Comparison of ENCODE assay signal across 6 cellular contexts in the genomic region with DNA sequence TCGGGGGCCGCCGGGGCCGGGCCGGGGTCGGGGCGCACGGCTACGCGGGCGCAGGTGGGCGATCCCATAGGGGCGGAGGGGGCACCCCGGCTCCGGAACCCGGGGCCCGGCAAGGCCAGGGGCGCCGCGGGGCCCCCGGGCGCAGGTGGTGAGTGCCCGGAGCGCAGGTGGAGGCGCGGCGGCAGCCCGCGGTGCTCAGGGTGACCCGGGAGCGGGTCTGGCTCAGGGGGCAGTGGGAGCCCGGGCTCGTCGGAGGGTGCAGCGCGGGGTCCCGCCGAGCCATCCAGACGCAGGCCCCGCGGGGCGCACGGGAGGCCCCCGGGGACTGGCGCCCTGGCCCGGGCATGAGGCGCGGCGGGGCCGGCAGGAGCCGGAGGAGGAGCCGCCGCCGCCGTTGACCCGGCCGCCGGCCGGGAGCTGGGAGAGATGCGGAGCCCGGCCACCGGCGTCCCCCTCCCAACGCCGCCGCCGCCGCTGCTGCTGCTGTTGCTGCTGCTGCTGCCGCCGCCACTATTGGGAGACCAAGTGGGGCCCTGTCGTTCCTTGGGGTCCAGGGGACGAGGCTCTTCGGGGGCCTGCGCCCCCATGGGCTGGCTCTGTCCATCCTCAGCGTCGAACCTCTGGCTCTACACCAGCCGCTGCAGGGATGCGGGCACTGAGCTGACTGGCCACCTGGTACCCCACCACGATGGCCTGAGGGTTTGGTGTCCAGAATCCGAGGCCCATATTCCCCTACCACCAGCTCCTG. TPM values are rescaled to one million over a fixed set of nuclear protein-coding genes. Genes with fewer than 3 reads are reported as not detected.
DNase-seq lines count a peak whose midpoint lies in the region; ATAC-seq and TF ChIP-seq lines count a peak whose summit lies in the region.

No MANE protein-coding gene starts in this region.

- POLR2A ChIA-PET in Caco-2 (lab: Charles Lee): no interaction called here

- H3K4me1 ChIP-seq in Caco-2: peaks cover 13% of the 10 kb centered on the region
- peaks cover 25% of the 10 kb centered on the region for H3K4me1 ChIP-seq in muscle layer of colon (ENCODE audit: insufficient read depth, low read length)

- no peaks in the 10 kb centered on the region for H3K36me3 ChIP-seq in Caco-2 (ENCODE audit: control insufficient read depth, insufficient read depth, low read length)
- no peaks in the 10 kb centered on the region for H3K36me3 ChIP-seq in muscle layer of colon (ENCODE audit: insufficient read depth, low read length)

- H3K9me3 ChIP-seq in Caco-2: no peaks in the 10 kb centered on the region
- no peaks in the 10 kb centered on the region for H3K9me3 ChIP-seq in muscle layer of colon (ENCODE audit: low read length)

- H3K27me3 Mint-ChIP-seq in Caco-2 (ENCODE audit: insufficient read depth, unreplicated experiment): no peaks in the 10 kb centered on the region
- H3K27me3 Mint-ChIP-seq in activated naive CD8-positive, alpha-beta T cell treated with anti-CD3 and anti-CD28 coated beads, Interleukin-2, amount 50 U/mL, for 24 hours: peaks cover 2% of the 10 kb centered on the region

- peak; percentile 35 for ATAC-seq in HG02588 (IDR thresholded peaks at IDR 0.05; ENCODE audit: unreplicated experiment)
- peak; percentile 20 for ATAC-seq in activated naive CD8-positive, alpha-beta T cell treated with anti-CD3 and anti-CD28 coated beads, Interleukin-2, amount 50 U/mL, for 24 hours

- intact Hi-C loops in Caco-2 (cut with micrococcal nuclease; ENCODE audit: unreplicated experiment): loop anchor here (1.0 kb wide), 1 partner anchor 10 kb away; no protein-coding TSS in a partner anchor

- no peak overlapping the region for H3K27ac Mint-ChIP-seq in Caco-2 (ENCODE audit: unreplicated experiment)
- no peak overlapping the region for H3K27ac Mint-ChIP-seq in activated naive CD8-positive, alpha-beta T cell treated with anti-CD3 and anti-CD28 coated beads, Interleukin-2, amount 50 U/mL, for 24 hours

- H3K27me3 ChIP-seq in Caco-2 (replicated peaks; ENCODE audit: control insufficient read depth, insufficient read depth, low read length) (no peaks in the 10 kb centered on the region), muscle layer of colon (ENCODE audit: control insufficient read depth in 1 of 2, insufficient read depth in 2 of 2, low read length in 2 of 2) (no peaks in the 10 kb centered on the region)

- peak overlapping the region; percentile 51 for H3K4me3 Mint-ChIP-seq in Caco-2 (ENCODE audit: unreplicated experiment)
- H3K4me3 Mint-ChIP-seq in activated naive CD8-positive, alpha-beta T cell treated with anti-CD3 and anti-CD28 coated beads, Interleukin-2, amount 50 U/mL, for 24 hours: peak overlapping the region; percentile 55

- DNase-seq in Caco-2 (no peak), NCI-H1436 (lab: John Stamatoyannopoulos, UW) (no peak), MV-4-11 (lab: John Stamatoyannopoulos, UW) (no peak)
- DNase-seq in activated naive CD8-positive, alpha-beta T cell treated with anti-CD3 and anti-CD28 coated beads, Interleukin-2, amount 50 U/mL, for 24 hours: no peak

- peaks cover 5% of the 10 kb centered on the region for H3K36me3 Mint-ChIP-seq in Caco-2 (ENCODE audit: insufficient read depth, unreplicated experiment)
- H3K36me3 Mint-ChIP-seq in activated naive CD8-positive, alpha-beta T cell treated with anti-CD3 and anti-CD28 coated beads, Interleukin-2, amount 50 U/mL, for 24 hours (ENCODE audit: low read depth): no peaks in the 10 kb centered on the region

- no peaks in the 10 kb centered on the region for H3K9me3 Mint-ChIP-seq in Caco-2 (ENCODE audit: unreplicated experiment)
- H3K9me3 Mint-ChIP-seq in activated naive CD8-positive, alpha-beta T cell treated with anti-CD3 and anti-CD28 coated beads, Interleukin-2, amount 50 U/mL, for 24 hours: no peaks in the 10 kb centered on the region

- TF ChIP-seq CTCF in Caco-2 (IDR thresholded peaks at IDR 0.05; ENCODE audit: insufficient read depth in 1 of 2, low read depth in 1 of 2, low read length in 1 of 2, severe bottlenecking in 1 of 2, unreplicated experiment in 1 of 2): no peak

- BruUV-seq in Caco-2 (replicated peaks; lab: Mats Ljungman, UMichigan): no TSS peak

- H3K4me3 ChIP-seq in Caco-2 (ENCODE audit: low read depth, low read length) (peak overlapping the region; percentile 36), muscle layer of colon (ENCODE audit: low read depth in 1 of 2, low read length in 2 of 2) (peak overlapping the region; percentile 33 to 38)

- H3K4me1 Mint-ChIP-seq in Caco-2 (ENCODE audit: low read depth, unreplicated experiment): no peaks in the 10 kb centered on the region
- H3K4me1 Mint-ChIP-seq in activated naive CD8-positive, alpha-beta T cell treated with anti-CD3 and anti-CD28 coated beads, Interleukin-2, amount 50 U/mL, for 24 hours: peaks cover 5% of the 10 kb centered on the region

- CTCF ChIA-PET in Caco-2 (lab: Charles Lee): interaction anchor here (1.0 kb wide), 1 partner anchor 14 kb away, joined by 3 read pairs; no protein-coding TSS in a partner anchor

- no peak overlapping the region for H3K9ac ChIP-seq in muscle layer of colon (ENCODE audit: low read length)

- no peak overlapping the region for H3K27ac ChIP-seq in muscle layer of colon (ENCODE audit: low read depth, low read length)

RNA-seq across cellular contexts. Expression of gene CELSR2, which starts 0.5 kb away (rescaled TPM):
- total RNA-seq in Caco-2 (2022): 7.0 and 8.3 TPM in 2 replicates

RNA-seq across cellular contexts. Expression of gene PSRC1, which starts 33.1 kb away (rescaled TPM):
- 23.9 and 24.9 TPM in 2 replicates for total RNA-seq in Caco-2 (2022)

RNA-seq across cellular contexts. Expression of gene SARS1, which starts 36.1 kb away (rescaled TPM):
- total RNA-seq in Caco-2 (2022): 189 and 225 TPM in 2 replicates

RNA-seq across cellular contexts. Expression of gene MYBPHL, which starts 57.0 kb away (rescaled TPM):
- not detected in 2 replicates for total RNA-seq in Caco-2 (2022)
